9 cellular contexts compared by ENCODE assay signal in the genomic region with DNA sequence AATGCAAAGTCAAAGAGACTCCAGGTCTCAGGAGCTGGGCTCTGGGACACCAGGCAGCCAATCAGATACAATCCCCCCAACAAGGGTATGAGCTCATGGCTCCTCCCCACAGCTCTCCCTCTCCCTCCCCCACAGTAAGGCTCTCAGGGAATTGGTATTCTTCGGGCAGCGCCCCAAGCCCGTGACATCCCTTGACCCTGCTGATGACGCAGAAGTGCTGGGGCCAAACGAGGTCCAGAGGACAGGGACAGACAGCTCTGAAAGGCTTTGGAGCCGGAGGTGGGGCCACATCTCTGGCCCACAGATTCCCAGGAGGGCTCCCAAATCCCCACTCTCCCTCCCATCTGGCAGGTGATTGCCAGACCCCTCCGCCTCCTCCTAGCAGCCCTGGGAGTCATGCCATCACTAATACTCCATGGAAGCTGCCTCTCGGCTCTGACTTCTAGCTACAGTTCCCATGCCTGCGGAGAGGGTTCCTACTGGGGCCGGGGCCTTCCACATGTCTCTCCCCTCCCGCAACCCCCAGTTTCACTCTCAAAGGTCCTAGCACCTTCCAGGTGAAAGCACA.
DNase-seq lines count a peak whose midpoint lies in the region; ATAC-seq lines count a peak whose summit lies in the region.
"Had no signal": no experiment of that assay in that cellular context is flagged by ENCODE, and none has a peak within 500 bp of the region (broad histone marks: within the 10 kb centered on the region; RNA-seq: fewer than 3 reads in every experiment).

No MANE protein-coding gene starts in this region.

- no peak overlapping the region for H3K4me3 Mint-ChIP-seq in effector memory CD8-positive, alpha-beta T cell

- peak; percentile 35 for DNase-seq in ELR (ENCODE audit: low read depth)
- peak; percentile 81 for DNase-seq in astrocyte of the hippocampus (ENCODE audit: low read depth, low spot score)
- peak; percentile 83 for DNase-seq in hepatic stellate cell (ENCODE audit: low spot score)
- DNase-seq in retina: peak; percentile 46
- no peak for DNase-seq in effector memory CD8-positive, alpha-beta T cell
- DNase-seq: SW 1271 had no signal

- H3K27ac Mint-ChIP-seq in effector memory CD8-positive, alpha-beta T cell: no peak overlapping the region

- peaks cover 3 to 15% of the 10 kb centered on the region in 2 donors for H3K4me1 Mint-ChIP-seq in effector memory CD8-positive, alpha-beta T cell (ENCODE audit: low read depth in 2 of 2)

- H3K9me3 Mint-ChIP-seq in effector memory CD8-positive, alpha-beta T cell: no peaks in the 10 kb centered on the region

- H3K36me3 Mint-ChIP-seq in effector memory CD8-positive, alpha-beta T cell (ENCODE audit: insufficient read depth): peaks cover 10% of the 10 kb centered on the region

- peaks cover 0 to 10% of the 10 kb centered on the region in 2 donors for H3K27me3 Mint-ChIP-seq in effector memory CD8-positive, alpha-beta T cell

- ATAC-seq in effector memory CD8-positive, alpha-beta T cell (replicated peaks): no peak
- ATAC-seq in GM21619 (IDR thresholded peaks at IDR 0.05; ENCODE audit: unreplicated experiment) (no peak), HG02981 (IDR thresholded peaks at IDR 0.05; ENCODE audit: unreplicated experiment) (no peak), HG03108 (IDR thresholded peaks at IDR 0.05; ENCODE audit: unreplicated experiment) (no peak)

Comparison
In these comparisons a context has a peak if more than half of its experiments do, and no peak if none do; other contexts are left out.
1. DNase-seq: peak in ELR (single experiment), astrocyte of the hippocampus (single experiment), hepatic stellate cell (single experiment) and retina (single experiment); none in effector memory CD8-positive, alpha-beta T cell (0 of 3).